ENCODE assay signal across 8 cellular contexts in the genomic region with DNA sequence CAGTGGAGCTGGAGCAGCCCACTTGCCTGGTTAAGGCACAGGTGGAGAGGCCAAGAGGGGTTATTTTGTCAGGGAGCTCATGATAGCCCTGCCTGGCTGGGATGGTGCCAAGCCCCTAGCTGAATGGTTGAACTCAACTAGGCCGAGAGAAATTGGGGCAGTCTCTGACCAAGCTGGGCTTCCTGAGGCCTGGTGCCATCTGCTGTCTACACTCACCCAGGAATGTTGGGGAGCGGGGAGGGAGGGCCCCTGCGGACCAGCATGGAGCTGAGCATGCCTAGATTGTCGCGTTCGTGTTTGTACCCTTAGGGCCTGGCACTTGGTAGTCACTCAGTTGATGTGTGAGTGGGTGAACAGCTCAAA. TPM values are rescaled to one million over a fixed set of nuclear protein-coding genes. Genes with fewer than 3 reads are reported as not detected.
DNase-seq lines count a peak whose midpoint lies in the region; ATAC-seq and TF ChIP-seq lines count a peak whose summit lies in the region.

No MANE protein-coding gene starts in this region.

- H3K9me3 ChIP-seq in testis: no peaks in the 10 kb centered on the region

- H3K4me1 Mint-ChIP-seq in activated CD4-positive, alpha-beta T cell treated with anti-CD3 and anti-CD28 coated beads for 36 hours: peaks cover 64% of the 10 kb centered on the region
- peaks cover 49% of the 10 kb centered on the region for H3K4me1 Mint-ChIP-seq in activated naive CD8-positive, alpha-beta T cell treated with anti-CD3 and anti-CD28 coated beads for 36 hours

- peaks cover 19% of the 10 kb centered on the region for H3K4me1 ChIP-seq in testis

- H3K27me3 Mint-ChIP-seq in activated CD4-positive, alpha-beta T cell treated with anti-CD3 and anti-CD28 coated beads for 36 hours: no peaks in the 10 kb centered on the region
- H3K27me3 Mint-ChIP-seq in activated naive CD8-positive, alpha-beta T cell treated with anti-CD3 and anti-CD28 coated beads for 36 hours: no peaks in the 10 kb centered on the region

- H3K27ac ChIP-seq in testis: peak overlapping the region in 1 of 2 donors; percentile 94

- CTCF ChIA-PET in activated CD4-positive, alpha-beta T cell treated with anti-CD3 and anti-CD28 coated beads for 36 hours (lab: Charles Lee): interaction anchor here (0.7 to 4.4 kb wide), 11 partner anchors 12 to 200 kb away, joined by 3 to 20 read pairs (median 3); a partner anchor contains a TSS

- no peak for ATAC-seq in activated CD4-positive, alpha-beta T cell treated with anti-CD3 and anti-CD28 coated beads for 36 hours
- ATAC-seq in GM18519 (IDR thresholded peaks at IDR 0.05; ENCODE audit: low FRiP score, unreplicated experiment) (no peak), GM21423 (IDR thresholded peaks at IDR 0.05; ENCODE audit: unreplicated experiment) (no peak), GM21786 (IDR thresholded peaks at IDR 0.05; ENCODE audit: unreplicated experiment) (no peak)

- H3K36me3 ChIP-seq in testis (ENCODE audit: low read depth, missing control alignments): no peaks in the 10 kb centered on the region

- H3K4me3 Mint-ChIP-seq in activated CD4-positive, alpha-beta T cell treated with anti-CD3 and anti-CD28 coated beads for 36 hours: peak overlapping the region; percentile 79
- peak overlapping the region; percentile 99 for H3K4me3 Mint-ChIP-seq in activated naive CD8-positive, alpha-beta T cell treated with anti-CD3 and anti-CD28 coated beads for 36 hours

- H3K36me3 Mint-ChIP-seq in activated CD4-positive, alpha-beta T cell treated with anti-CD3 and anti-CD28 coated beads for 36 hours (ENCODE audit: low read depth): peaks cover 27% of the 10 kb centered on the region
- peaks cover 28% of the 10 kb centered on the region for H3K36me3 Mint-ChIP-seq in activated naive CD8-positive, alpha-beta T cell treated with anti-CD3 and anti-CD28 coated beads for 36 hours

- no peaks in the 10 kb centered on the region for H3K9me3 Mint-ChIP-seq in activated CD4-positive, alpha-beta T cell treated with anti-CD3 and anti-CD28 coated beads for 36 hours (ENCODE audit: low read depth)
- no peaks in the 10 kb centered on the region for H3K9me3 Mint-ChIP-seq in activated naive CD8-positive, alpha-beta T cell treated with anti-CD3 and anti-CD28 coated beads for 36 hours

- peak overlapping the region; percentile 91 for H3K27ac Mint-ChIP-seq in activated CD4-positive, alpha-beta T cell treated with anti-CD3 and anti-CD28 coated beads for 36 hours
- peak overlapping the region; percentile 89 for H3K27ac Mint-ChIP-seq in activated naive CD8-positive, alpha-beta T cell treated with anti-CD3 and anti-CD28 coated beads for 36 hours

- DNase-seq in activated CD4-positive, alpha-beta T cell treated with anti-CD3 and anti-CD28 coated beads for 36 hours: no peak
- no peak for DNase-seq in activated CD4-positive, alpha-beta T cell treated with anti-CD3 and anti-CD28 coated beads, Interleukin-2, amount 50 U/mL, for 1 hour
- no peak for DNase-seq in activated naive CD8-positive, alpha-beta T cell treated with anti-CD3 and anti-CD28 coated beads for 36 hours
- DNase-seq in iris pigment epithelial cell (ENCODE audit: low read depth) (peak; percentile 38), testis (no peak)

- no peak for TF ChIP-seq POLR2A in testis (IDR thresholded peaks at IDR 0.05)

- POLR2A ChIA-PET in activated CD4-positive, alpha-beta T cell treated with anti-CD3 and anti-CD28 coated beads for 36 hours (lab: Charles Lee): interaction anchor here (0.6 to 1.5 kb wide), 2 partner anchors 17 to 599 kb away, joined by 9 to 11 read pairs; a partner anchor contains a TSS

- intact Hi-C loops in activated CD4-positive, alpha-beta T cell treated with anti-CD3 and anti-CD28 coated beads for 36 hours (cut with DNase I, micrococcal nuclease): loop anchor here (5.0 kb wide), 2 partner anchors 45 to 770 kb away; a partner anchor contains a TSS
- intact Hi-C loops in testis (cut with DNase I; ENCODE audit: low total_unique reads): no loop called here

- peak overlapping the region; percentile 85 to 91 for H3K4me3 ChIP-seq in testis

- 0 to 25% methylated on average over 1 to 6 of the region's 6 CpGs for WGBS in testis, 2 donors

- no peaks in the 10 kb centered on the region for H3K27me3 ChIP-seq in testis

- TF ChIP-seq CTCF in testis (IDR thresholded peaks at IDR 0.05): no peak

RNA-seq across cellular contexts. Expression of a gene that starts 1.2 kb away (rescaled TPM):
- 10 to 100 TPM; 23.3 to 25.9 TPM for total RNA-seq in activated CD4-positive, alpha-beta T cell treated with anti-CD3 and anti-CD28 coated beads for 36 hours
- 10 to 100 TPM; 39.4 to 40.1 TPM for total RNA-seq in activated naive CD8-positive, alpha-beta T cell treated with anti-CD3 and anti-CD28 coated beads for 36 hours
- 10 to 100 TPM; 55.1 to 58.4 TPM for total RNA-seq in testis
- polyA plus RNA-seq in testis (ENCODE audit: insufficient read depth, low read depth, low replicate concordance): 47.4 TPM

RNA-seq across cellular contexts. Expression of a gene that starts 17.0 kb away (rescaled TPM):
- total RNA-seq in activated CD4-positive, alpha-beta T cell treated with anti-CD3 and anti-CD28 coated beads for 36 hours: 10 to 100 TPM; 36.4 to 61.6 TPM
- 10 to 100 TPM; 27.0 to 30.0 TPM for total RNA-seq in activated naive CD8-positive, alpha-beta T cell treated with anti-CD3 and anti-CD28 coated beads for 36 hours
- 10 to 100 TPM; 30.3 to 36.4 TPM for total RNA-seq in testis
- polyA plus RNA-seq in testis (ENCODE audit: insufficient read depth, low read depth, low replicate concordance): 18.8 TPM

RNA-seq across cellular contexts. Expression of a gene that starts 29.1 kb away (rescaled TPM):
- under 1 TPM; 0.14 to 0.30 TPM for total RNA-seq in activated CD4-positive, alpha-beta T cell treated with anti-CD3 and anti-CD28 coated beads for 36 hours
- not detected for total RNA-seq in activated naive CD8-positive, alpha-beta T cell treated with anti-CD3 and anti-CD28 coated beads for 36 hours
- total RNA-seq in testis: 1 to 10 TPM in 1 of 2 donors, under 1 TPM in 1; 0.31 to 1.4 TPM
- 1.3 TPM for polyA plus RNA-seq in testis (ENCODE audit: insufficient read depth, low read depth, low replicate concordance)

RNA-seq across cellular contexts. Expression of a gene that starts 37.0 kb away (rescaled TPM):
- 10 to 100 TPM; 48.4 to 53.1 TPM for total RNA-seq in activated CD4-positive, alpha-beta T cell treated with anti-CD3 and anti-CD28 coated beads for 36 hours
- 10 to 100 TPM; 24.8 to 25.7 TPM for total RNA-seq in activated naive CD8-positive, alpha-beta T cell treated with anti-CD3 and anti-CD28 coated beads for 36 hours
- total RNA-seq in testis: 100 to 1,000 TPM; 127 to 185 TPM
- polyA plus RNA-seq in testis (ENCODE audit: insufficient read depth, low read depth, low replicate concordance): 62.7 TPM

RNA-seq across cellular contexts. Expression of a gene that starts 59.5 kb away (rescaled TPM):
- 10 to 100 TPM; 80.7 to 96.4 TPM for total RNA-seq in activated CD4-positive, alpha-beta T cell treated with anti-CD3 and anti-CD28 coated beads for 36 hours
- 10 to 100 TPM; 49.5 to 50.8 TPM for total RNA-seq in activated naive CD8-positive, alpha-beta T cell treated with anti-CD3 and anti-CD28 coated beads for 36 hours
- 100 to 1,000 TPM in 1 of 2 donors, 10 to 100 TPM in 1; 94.6 to 123 TPM for total RNA-seq in testis
- polyA plus RNA-seq in testis (ENCODE audit: insufficient read depth, low read depth, low replicate concordance): 123 TPM
